ENCODE assay signal across 31 cellular contexts in genomic region chr12:54471793-54472192, GRCh38. TPM values are rescaled to one million over a fixed set of nuclear protein-coding genes. Genes with fewer than 3 reads are reported as not detected.
"Had no signal": no experiment of that assay in that cellular context is flagged by ENCODE, and none has a peak within 500 bp of the region (broad histone marks: within the 10 kb centered on the region; RNA-seq: fewer than 3 reads in every experiment).

No MANE protein-coding gene starts in this region.

- H3K4me1 Mint-ChIP-seq: immature natural killer cell; stimulated activated effector memory CD8-positive, alpha-beta T cell treated with anti-CD3 and anti-CD28 coated beads, Interleukin-12 subunit alpha, Interleukin-12 subunit beta, amount 100 ng/mL, for 72 hours had no signal

- FAIRE-seq: islet of Langerhans, kidney, pancreas, small intestine had no signal

- H3K9me3 Mint-ChIP-seq: immature natural killer cell; naive thymus-derived CD8-positive, alpha-beta T cell; nephron; neural crest cell; stimulated activated effector memory CD8-positive, alpha-beta T cell treated with anti-CD3 and anti-CD28 coated beads, Interleukin-12 subunit alpha, Interleukin-12 subunit beta, amount 100 ng/mL, for 72 hours had no signal

- H3K27me3 ChIP-seq: pancreas, sigmoid colon, testis, thyroid gland, upper lobe of left lung, vagina had no signal

- ATAC-seq: left colon; left lung; lower lobe of right lung; naive thymus-derived CD8-positive, alpha-beta T cell; pancreas; right cardiac atrium; stimulated activated effector memory CD8-positive, alpha-beta T cell treated with anti-CD3 and anti-CD28 coated beads, Interleukin-12 subunit alpha, Interleukin-12 subunit beta, amount 100 ng/mL, for 72 hours had no signal

- H3K4me3 Mint-ChIP-seq: immature natural killer cell; nephron; neural crest cell; stimulated activated effector memory CD8-positive, alpha-beta T cell treated with anti-CD3 and anti-CD28 coated beads, Interleukin-12 subunit alpha, Interleukin-12 subunit beta, amount 100 ng/mL, for 72 hours had no signal

- H3K4me3 ChIP-seq: left lung, lower lobe of right lung, pancreas, prostate gland, sigmoid colon, spleen, stomach, testis, thyroid gland, transverse colon, upper lobe of left lung, vagina had no signal

- H3K36me3 ChIP-seq: left lung, lower lobe of right lung, pancreas, prostate gland, spleen, stomach, thyroid gland, transverse colon, upper lobe of left lung, vagina had no signal

- H3K36me3 Mint-ChIP-seq: immature natural killer cell; stimulated activated effector memory CD8-positive, alpha-beta T cell treated with anti-CD3 and anti-CD28 coated beads, Interleukin-12 subunit alpha, Interleukin-12 subunit beta, amount 100 ng/mL, for 72 hours had no signal

- H3K9me3 ChIP-seq: left lung, lower lobe of right lung, pancreas, prostate gland, sigmoid colon, spleen, stomach, testis, thyroid gland, transverse colon, upper lobe of left lung, vagina had no signal

- DNase-seq: immature natural killer cell; kidney; left colon; left lung; lower lobe of right lung; mammary epithelial cell; mesenchymal stem cell; naive thymus-derived CD8-positive, alpha-beta T cell; nucleus accumbens; pancreas; posterior cingulate gyrus; retina; right cardiac atrium; sigmoid colon; small intestine; spleen; stimulated activated CD4-positive, alpha-beta T cell treated with anti-CD3 and anti-CD28 coated beads, Interleukin-4, amount 100 ng/mL, for 24 hours; stimulated activated naive CD4-positive, alpha-beta T cell; stomach; testis; thyroid gland; transverse colon; upper lobe of left lung had no signal

- H3K4me1 ChIP-seq: lower lobe of right lung, pancreas, prostate gland, sigmoid colon, spleen, stomach, testis, thyroid gland, transverse colon, upper lobe of left lung, vagina had no signal

- H3K27ac Mint-ChIP-seq: immature natural killer cell; naive thymus-derived CD8-positive, alpha-beta T cell; nephron; stimulated activated effector memory CD8-positive, alpha-beta T cell treated with anti-CD3 and anti-CD28 coated beads, Interleukin-12 subunit alpha, Interleukin-12 subunit beta, amount 100 ng/mL, for 72 hours had no signal

- H3K27ac ChIP-seq: left lung, lower lobe of right lung, pancreas, prostate gland, sigmoid colon, spleen, stomach, testis, thyroid gland, transverse colon, upper lobe of left lung, vagina had no signal

RNA-seq across cellular contexts. Expression of gene GTSF1, which starts 1.6 kb away (rescaled TPM):
- total RNA-seq: mammary epithelial cell, neural crest cell, osteoblast, sigmoid colon, stomach, transverse colon, urinary bladder had no signal
- polyA plus RNA-seq: mammary epithelial cell, pancreas, right cardiac atrium had no signal

RNA-seq across cellular contexts. Expression of gene NCKAP1L, which starts 25.8 kb away (rescaled TPM):
- total RNA-seq: mammary epithelial cell had no signal
